In genomic region chr13:31413531-31413930, GRCh38 we compare ENCODE assay signal across 21 cellular contexts.
"Had no signal": no experiment of that assay in that cellular context is flagged by ENCODE, and none has a peak within 500 bp of the region (broad histone marks: within the 10 kb centered on the region; RNA-seq: fewer than 3 reads in every experiment).

No MANE protein-coding gene starts in this region.

- DNase-seq: KBM-7; NCI-H1092; NCI-H1105 treated with DMSO at 0.1 percent for 48 hours; NCI-H1417 treated with DMSO at 0.1 percent for 48 hours; NCI-H146; NCI-H1694 treated with DMSO at 0.1 percent for 48 hours; NCI-H1930; NCI-H2081; NCI-H2107; NCI-H2227 treated with DMSO at 0.1 percent for 48 hours; NCI-H524; NCI-H526 treated with DMSO at 0.1 percent for 48 hours; NCI-H748 treated with DMSO at 0.1 percent for 48 hours; NK-92 treated with Interleukin-12 subunit alpha and Interleukin-12 subunit beta, amount 100 ng/mL, for 24 hours; PC-3; SHP77 treated with DMSO at 0.1 percent for 48 hours; SJCRH30; T-helper 1 cell had no signal

- H3K4me1 ChIP-seq: SJCRH30 had no signal

- ATAC-seq: Panc1, PC-3, Right ventricle myocardium inferior, SK-N-SH treated with all-trans-retinoic acid at 6 μM for 48 hours had no signal

- H3K4me3 ChIP-seq: SJCRH30 had no signal

- H3K27ac ChIP-seq: SJCRH30 had no signal

- H3K9me3 ChIP-seq: SJCRH30 had no signal
